Comparison of ENCODE assay signal across 13 cellular contexts in the genomic region with DNA sequence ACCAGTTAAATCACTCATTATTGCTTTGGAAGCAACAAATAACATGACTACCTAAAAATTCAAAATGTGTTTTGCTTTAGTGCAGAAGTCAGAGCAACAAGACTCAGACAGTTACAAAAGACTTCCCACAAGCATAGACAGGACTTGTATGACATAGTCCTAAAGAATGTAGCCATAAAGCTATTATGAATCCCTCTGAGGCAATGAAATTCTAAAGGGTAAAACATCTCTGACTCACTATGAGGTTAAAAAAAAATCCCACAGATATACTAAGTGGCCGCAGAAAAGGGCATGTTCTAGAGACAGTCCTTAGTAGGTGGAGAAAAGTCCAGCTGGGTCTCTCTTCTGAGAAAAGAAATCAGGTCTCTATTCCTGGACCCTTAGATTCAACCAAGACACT. TPM values are rescaled to one million over a fixed set of nuclear protein-coding genes. Genes with fewer than 3 reads are reported as not detected.
DNase-seq lines count a peak whose midpoint lies in the region; ATAC-seq and TF ChIP-seq lines count a peak whose summit lies in the region.
"Had no signal": no experiment of that assay in that cellular context is flagged by ENCODE, and none has a peak within 500 bp of the region (broad histone marks: within the 10 kb centered on the region; RNA-seq: fewer than 3 reads in every experiment).

No MANE protein-coding gene starts in this region.

- TF ChIP-seq CTCF in Panc1 (IDR thresholded peaks at IDR 0.05) (no peak), epithelial cell of esophagus (IDR thresholded peaks at IDR 0.05; ENCODE audit: insufficient read depth, low read depth, low read length, missing control alignments) (no peak)
- TF ChIP-seq CTCF in activated CD8-positive, alpha-beta T cell treated with anti-CD3 and anti-CD28 coated beads for 36 hours (IDR thresholded peaks at IDR 0.05), result no peak

- peaks cover 13 to 25% of the 10 kb centered on the region in 2 donors for H3K36me3 Mint-ChIP-seq in stimulated activated naive B cell treated with anti-CD40 and anti-IgM and Interleukin-4, amounts not matched to agents 10 μg/mL and 1 μg/mL and 100 μg/mL, for 72 hours
- peaks cover 6% of the 10 kb centered on the region for H3K36me3 Mint-ChIP-seq in activated CD8-positive, alpha-beta T cell treated with anti-CD3 and anti-CD28 coated beads for 36 hours (ENCODE audit: low read depth)

- peaks cover 6% of the 10 kb centered on the region for H3K4me1 ChIP-seq in Panc1 (ENCODE audit: control insufficient read depth, insufficient read depth, low read length)

- H3K27ac ChIP-seq in Panc1 (ENCODE audit: low read length), result no peak overlapping the region

- H3K4me3 Mint-ChIP-seq in stimulated activated naive B cell treated with anti-CD40 and anti-IgM and Interleukin-4, amounts not matched to agents 10 μg/mL and 1 μg/mL and 100 μg/mL, for 72 hours, result no peak overlapping the region
- H3K4me3 Mint-ChIP-seq in activated CD8-positive, alpha-beta T cell treated with anti-CD3 and anti-CD28 coated beads for 36 hours, result no peak overlapping the region
- H3K4me3 Mint-ChIP-seq: activated naive CD8-positive, alpha-beta T cell treated with anti-CD3 and anti-CD28 coated beads, Interleukin-2, amount 10 ng/mL, durations not matched to agents 7 days and 5 days had no signal

- H3K9me3 ChIP-seq in Panc1 (ENCODE audit: control insufficient read depth, insufficient read depth, low read depth, low read length), result no peaks in the 10 kb centered on the region

- H3K4me3 ChIP-seq in Panc1 (ENCODE audit: low read depth in 2 of 2, low read length in 2 of 2) (no peak overlapping the region), epithelial cell of esophagus (ENCODE audit: low read length) (no peak overlapping the region)

- in situ Hi-C loops in Panc1 (cut with HindIII; ENCODE audit: low pct_unique_long_range_greater_than_20kb, low sequenced_read_pairs), result no loop called here

- no peaks in the 10 kb centered on the region for H3K9me3 Mint-ChIP-seq in stimulated activated naive B cell treated with anti-CD40 and anti-IgM and Interleukin-4, amounts not matched to agents 10 μg/mL and 1 μg/mL and 100 μg/mL, for 72 hours
- H3K9me3 Mint-ChIP-seq in activated CD8-positive, alpha-beta T cell treated with anti-CD3 and anti-CD28 coated beads for 36 hours, result no peaks in the 10 kb centered on the region
- H3K9me3 Mint-ChIP-seq: activated naive CD8-positive, alpha-beta T cell treated with anti-CD3 and anti-CD28 coated beads, Interleukin-2, amount 10 ng/mL, durations not matched to agents 7 days and 5 days had no signal

- intact Hi-C loops in Panc1 (cut with micrococcal nuclease; ENCODE audit: unreplicated experiment), result no loop called here
- intact Hi-C loops in activated CD8-positive, alpha-beta T cell treated with anti-CD3 and anti-CD28 coated beads for 36 hours (cut with micrococcal nuclease), result no loop called here

- CTCF ChIA-PET in Panc1 (lab: Charles Lee), result no interaction called here
- CTCF ChIA-PET in activated CD8-positive, alpha-beta T cell treated with anti-CD3 and anti-CD28 coated beads for 36 hours (lab: Charles Lee), result no interaction called here

- peak; percentile 45; the same call in 1 of the 2 replicates for ATAC-seq in Panc1
- ATAC-seq in HG03469 (IDR thresholded peaks at IDR 0.05; ENCODE audit: unreplicated experiment), result no peak
- ATAC-seq in stimulated activated naive B cell treated with anti-CD40 and anti-IgM and Interleukin-4, amounts not matched to agents 10 μg/mL and 1 μg/mL and 100 μg/mL, for 72 hours (replicated peaks), result no peak
- no peak for ATAC-seq in activated CD8-positive, alpha-beta T cell treated with anti-CD3 and anti-CD28 coated beads for 36 hours
- ATAC-seq: activated CD4-positive, CD25-positive, alpha-beta regulatory T cell treated with anti-CD3 and anti-CD28 coated beads, Interleukin-2, amount 50 U/mL, for 24 hours had no signal

- POLR2A ChIA-PET in Panc1 (lab: Charles Lee), result no interaction called here
- POLR2A ChIA-PET in activated CD8-positive, alpha-beta T cell treated with anti-CD3 and anti-CD28 coated beads for 36 hours (lab: Charles Lee), result no interaction called here

- DNase-seq in EL (peak; percentile 92), Panc1 (ENCODE audit: low read depth, low spot score) (peak; percentile 64), epithelial cell of esophagus (ENCODE audit: low read depth) (peak; percentile 94), renal cortical epithelial cell (ENCODE audit: low read depth) (peak; percentile 99), DMS53 treated with DMSO at 0.1 percent for 48 hours (lab: John Stamatoyannopoulos, UW; ENCODE audit: unreplicated experiment) (no peak)
- no peak for DNase-seq in stimulated activated naive B cell treated with anti-CD40 and anti-IgM and Interleukin-4, amounts not matched to agents 10 μg/mL and 1 μg/mL and 100 μg/mL, for 72 hours
- no peak for DNase-seq in activated CD8-positive, alpha-beta T cell treated with anti-CD3 and anti-CD28 coated beads for 36 hours
- DNase-seq: activated naive CD8-positive, alpha-beta T cell treated with anti-CD3 and anti-CD28 coated beads, Interleukin-2, amount 10 ng/mL, durations not matched to agents 7 days and 5 days; DMS79 treated with DMSO at 0.1 percent for 48 hours; KBM-7; stimulated activated CD4-positive, alpha-beta T cell treated with anti-CD3 and anti-CD28 coated beads, Interleukin-4, amount 100 ng/mL, for 4 hours had no signal

- H3K27me3 ChIP-seq in Panc1 (ENCODE audit: control insufficient read depth, insufficient read depth, low read length), result no peaks in the 10 kb centered on the region

- H3K4me1 Mint-ChIP-seq in stimulated activated naive B cell treated with anti-CD40 and anti-IgM and Interleukin-4, amounts not matched to agents 10 μg/mL and 1 μg/mL and 100 μg/mL, for 72 hours, result peaks cover 14 to 20% of the 10 kb centered on the region in 2 donors
- peaks cover 25% of the 10 kb centered on the region for H3K4me1 Mint-ChIP-seq in activated CD8-positive, alpha-beta T cell treated with anti-CD3 and anti-CD28 coated beads for 36 hours (ENCODE audit: low read depth)

- no peak overlapping the region for H3K27ac Mint-ChIP-seq in stimulated activated naive B cell treated with anti-CD40 and anti-IgM and Interleukin-4, amounts not matched to agents 10 μg/mL and 1 μg/mL and 100 μg/mL, for 72 hours
- no peak overlapping the region for H3K27ac Mint-ChIP-seq in activated CD8-positive, alpha-beta T cell treated with anti-CD3 and anti-CD28 coated beads for 36 hours
- H3K27ac Mint-ChIP-seq: activated naive CD8-positive, alpha-beta T cell treated with anti-CD3 and anti-CD28 coated beads, Interleukin-2, amount 10 ng/mL, durations not matched to agents 7 days and 5 days had no signal

- H3K36me3 ChIP-seq in Panc1 (ENCODE audit: control insufficient read depth, insufficient read depth, low read length), result no peaks in the 10 kb centered on the region; the same call in 1 of the 2 replicates

- H3K27me3 Mint-ChIP-seq in stimulated activated naive B cell treated with anti-CD40 and anti-IgM and Interleukin-4, amounts not matched to agents 10 μg/mL and 1 μg/mL and 100 μg/mL, for 72 hours, result no peaks in the 10 kb centered on the region
- H3K27me3 Mint-ChIP-seq in activated CD8-positive, alpha-beta T cell treated with anti-CD3 and anti-CD28 coated beads for 36 hours, result no peaks in the 10 kb centered on the region
- H3K27me3 Mint-ChIP-seq: activated naive CD8-positive, alpha-beta T cell treated with anti-CD3 and anti-CD28 coated beads, Interleukin-2, amount 10 ng/mL, durations not matched to agents 7 days and 5 days had no signal

- BruUV-seq in Panc1 (replicated peaks; lab: Mats Ljungman, UMichigan), result no TSS peak

RNA-seq across cellular contexts. Expression of a gene that starts 4.9 kb away (rescaled TPM):
- 6.6 TPM for total RNA-seq in Panc1 (2021; ENCODE audit: unreplicated experiment)
- 5.0 TPM for polyA plus RNA-seq in Panc1 (2012; ENCODE audit: insufficient read length)
- 6.1 and 19.7 TPM in 2 replicates for total RNA-seq in renal cortical epithelial cell
- total RNA-seq in activated CD8-positive, alpha-beta T cell treated with anti-CD3 and anti-CD28 coated beads for 36 hours, result 1 to 10 TPM; 5.8 to 6.4 TPM

RNA-seq across cellular contexts. Expression of a gene that starts 57.8 kb away (rescaled TPM):
- total RNA-seq in Panc1 (2021; ENCODE audit: unreplicated experiment) (0.57 TPM), renal cortical epithelial cell (4.7 and 7.3 TPM in 2 replicates)
- 0.29 TPM for polyA plus RNA-seq in Panc1 (2012; ENCODE audit: insufficient read length)
- total RNA-seq in activated CD8-positive, alpha-beta T cell treated with anti-CD3 and anti-CD28 coated beads for 36 hours, result under 1 TPM in 1 of 2 experiments, not detected in 1; 0.16 TPM

Comparison
In these comparisons a context has a peak if more than half of its experiments do, and no peak if none do; other contexts are left out.
1. DNase-seq: peak in EL (single experiment), Panc1 (single experiment), epithelial cell of esophagus (single experiment) and renal cortical epithelial cell (single experiment); none in stimulated activated naive B cell treated with anti-CD40 and anti-IgM and Interleukin-4, amounts not matched to agents 10 μg/mL and 1 μg/mL and 100 μg/mL, for 72 hours (single experiment), activated CD8-positive, alpha-beta T cell treated with anti-CD3 and anti-CD28 coated beads for 36 hours (single experiment) and DMS53 treated with DMSO at 0.1 percent for 48 hours (single experiment).